ENCODE assay signal across 8 cellular contexts in genomic region chr2:224359569-224359968, GRCh38. TPM values are rescaled to one million over a fixed set of nuclear protein-coding genes. Genes with fewer than 3 reads are reported as not detected.
DNase-seq lines count a peak whose midpoint lies in the region; ATAC-seq and TF ChIP-seq lines count a peak whose summit lies in the region.

No MANE protein-coding gene starts in this region.

- no peak for TF ChIP-seq POLR2A in erythroblast (IDR thresholded peaks at IDR 0.05; ENCODE audit: low read length)

- DNase-seq in stimulated activated CD4-positive, alpha-beta T cell treated with anti-CD3 and anti-CD28 coated beads, Interleukin-4, amount 100 ng/mL, for 24 hours, result peak; percentile 4
- no peak for DNase-seq in stimulated activated CD4-positive, alpha-beta T cell treated with anti-CD3 and anti-CD28 coated beads, Interleukin-1b, Interleukin-23, amount 100 ng/mL, for 48 hours
- DNase-seq in NCI-H69 (lab: John Stamatoyannopoulos, UW) (peak; percentile 54), erythroblast (lab: John Stamatoyannopoulos, UW) (peak; percentile 3 to 5), left colon (no peak), posterior vena cava (ENCODE audit: low spot score) (no peak), ureter (ENCODE audit: low spot score) (no peak)

- ATAC-seq in left colon, result no peak
- no peak for ATAC-seq in GM18858 (IDR thresholded peaks at IDR 0.05; ENCODE audit: unreplicated experiment)

- intact Hi-C loops in left colon (cut with DNase I, micrococcal nuclease) (loop anchor here (5.0 to 10.0 kb wide), 2 partner anchors 293 to 295 kb away; no protein-coding TSS in a partner anchor), posterior vena cava (cut with DNase I) (loop anchor here (5.0 to 10.0 kb wide), 2 partner anchors 288 to 425 kb away; no protein-coding TSS in a partner anchor)

RNA-seq across cellular contexts. Expression of gene FAM124B, which starts 42.3 kb away (rescaled TPM):
- under 1 TPM; 0.53 to 0.55 TPM for total RNA-seq in left colon
- total RNA-seq in posterior vena cava, result 1 to 10 TPM; 2.1 to 3.3 TPM
- total RNA-seq in ureter, result 1.9 TPM

Comparison
In these comparisons a context has a peak if more than half of its experiments do, and no peak if none do; other contexts are left out.
1. DNase-seq: peak in stimulated activated CD4-positive, alpha-beta T cell treated with anti-CD3 and anti-CD28 coated beads, Interleukin-4, amount 100 ng/mL, for 24 hours (single experiment), NCI-H69 (single experiment) and erythroblast (2 of 2); none in stimulated activated CD4-positive, alpha-beta T cell treated with anti-CD3 and anti-CD28 coated beads, Interleukin-1b, Interleukin-23, amount 100 ng/mL, for 48 hours (single experiment), left colon (0 of 2), posterior vena cava (single experiment) and ureter (single experiment).